8 cellular contexts compared by ENCODE assay signal in the genomic region with DNA sequence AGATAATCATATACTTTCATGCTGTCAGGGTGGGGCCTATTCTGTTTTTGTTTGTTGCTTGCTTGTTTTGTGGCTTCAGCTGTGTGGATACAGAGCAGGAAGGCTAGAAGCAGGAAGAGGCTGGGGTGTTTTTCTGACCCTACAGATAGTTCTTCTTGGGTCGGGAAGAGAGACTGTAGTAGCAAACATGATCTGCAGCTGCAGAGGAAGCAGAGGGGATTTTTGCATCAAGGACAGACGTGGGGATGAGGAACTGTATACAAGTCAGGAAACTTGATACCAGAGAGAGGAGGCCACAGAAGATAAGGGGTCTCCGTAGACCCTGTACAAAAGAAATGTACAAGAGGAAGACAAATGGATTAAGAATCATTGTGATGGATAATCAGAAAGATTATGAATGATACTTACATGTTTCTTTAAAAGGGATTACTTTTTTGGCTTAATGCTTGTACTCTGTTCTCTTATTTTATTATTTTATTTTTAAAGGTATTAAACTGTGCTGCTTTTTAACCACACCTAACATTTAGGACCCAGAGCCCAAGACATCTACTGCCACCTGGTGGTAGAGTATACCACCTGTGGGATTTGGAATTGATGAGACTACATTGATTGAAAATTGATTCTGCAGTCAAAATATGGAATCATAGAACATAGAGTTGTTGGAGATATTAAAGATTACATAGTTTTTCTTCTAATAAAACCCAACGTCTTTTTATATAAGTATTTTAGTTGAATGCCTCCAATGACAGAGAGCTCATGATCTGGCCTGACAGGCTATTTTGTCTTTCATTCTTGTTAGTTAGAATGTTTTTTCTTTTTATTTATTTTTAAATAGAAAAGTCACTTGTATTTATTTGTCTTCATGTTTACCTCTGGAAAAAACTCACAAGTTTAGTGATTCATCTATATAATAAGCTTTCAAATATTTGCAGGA. TPM values are rescaled to one million over a fixed set of nuclear protein-coding genes. Genes with fewer than 3 reads are reported as not detected.
DNase-seq lines count a peak whose midpoint lies in the region; ATAC-seq and TF ChIP-seq lines count a peak whose summit lies in the region.

No MANE protein-coding gene starts in this region.

- no peaks in the 10 kb centered on the region for H3K36me3 ChIP-seq in Loucy (ENCODE audit: insufficient read depth, low read length)
- no peaks in the 10 kb centered on the region for H3K36me3 ChIP-seq in SU-DHL-6 (ENCODE audit: low read length)
- no peaks in the 10 kb centered on the region for H3K36me3 ChIP-seq in gastrocnemius medialis

- H3K9me3 ChIP-seq in Loucy (ENCODE audit: insufficient read depth, low read depth, low read length) (no peaks in the 10 kb centered on the region), SU-DHL-6 (ENCODE audit: insufficient read depth, low read length) (no peaks in the 10 kb centered on the region), gastrocnemius medialis (no peaks in the 10 kb centered on the region)

- H3K79me2 ChIP-seq in Loucy (ENCODE audit: insufficient read depth, low read length) (no peaks in the 10 kb centered on the region), SU-DHL-6 (ENCODE audit: insufficient read depth, low read length) (no peaks in the 10 kb centered on the region)

- no peak for TF ChIP-seq POLR2A in gastrocnemius medialis (IDR thresholded peaks at IDR 0.05)

- H3K4me2 ChIP-seq in Loucy (ENCODE audit: low read depth, low read length, poor library complexity, severe bottlenecking) (no peak overlapping the region), SU-DHL-6 (ENCODE audit: low read depth, low read length, poor library complexity, severe bottlenecking) (no peak overlapping the region)

- no peaks in the 10 kb centered on the region for H3K27me3 ChIP-seq in Loucy (ENCODE audit: insufficient read depth, low read length, poor library complexity, severe bottlenecking)
- H3K27me3 ChIP-seq in SU-DHL-6 (ENCODE audit: low read length): no peaks in the 10 kb centered on the region
- H3K27me3 ChIP-seq in gastrocnemius medialis: no peaks in the 10 kb centered on the region

- H3K4me1 Mint-ChIP-seq in activated CD4-positive, alpha-beta T cell treated with anti-CD3 and anti-CD28 coated beads for 36 hours: no peaks in the 10 kb centered on the region

- H3K36me3 Mint-ChIP-seq in activated CD4-positive, alpha-beta T cell treated with anti-CD3 and anti-CD28 coated beads for 36 hours (ENCODE audit: low read depth): no peaks in the 10 kb centered on the region

- H3K27me3 Mint-ChIP-seq in activated CD4-positive, alpha-beta T cell treated with anti-CD3 and anti-CD28 coated beads for 36 hours: peaks cover 14% of the 10 kb centered on the region

- CTCF ChIA-PET in activated CD4-positive, alpha-beta T cell treated with anti-CD3 and anti-CD28 coated beads for 36 hours (lab: Charles Lee): interaction anchor here (0.7 to 1.9 kb wide), 9 partner anchors 11 to 471 kb away, joined by 3 to 6 read pairs (median 4); partner anchors contain the start of gene KALRN

- H3K4me3 Mint-ChIP-seq in activated CD4-positive, alpha-beta T cell treated with anti-CD3 and anti-CD28 coated beads for 36 hours: no peak overlapping the region

- H3K27ac ChIP-seq in SU-DHL-6 (ENCODE audit: low read depth, low read length) (no peak overlapping the region), gastrocnemius medialis (peak overlapping the region in 2 of 4 donors; percentile 13 to 42)

- H3K4me3 ChIP-seq in Loucy (ENCODE audit: low read length, poor library complexity, severe bottlenecking): no peak overlapping the region
- no peak overlapping the region for H3K4me3 ChIP-seq in SU-DHL-6 (ENCODE audit: insufficient read depth, low read length, poor library complexity, severe bottlenecking)
- H3K4me3 ChIP-seq in gastrocnemius medialis: no peak overlapping the region

- peak; percentile 28 for DNase-seq in activated CD4-positive, alpha-beta T cell treated with anti-CD3 and anti-CD28 coated beads for 36 hours
- no peak for DNase-seq in activated CD4-positive, alpha-beta T cell treated with anti-CD3 and anti-CD28 coated beads for 1 hour
- DNase-seq in globus pallidus (ENCODE audit: low spot score): peak; percentile 16
- DNase-seq in gastrocnemius medialis: no peak
- DNase-seq in activated T-cell treated with anti-CD3 and anti-CD28 coated beads, Interleukin-2, amount 50 U/mL, for 1 hour: no peak

- peaks cover 13% of the 10 kb centered on the region for H3K4me1 ChIP-seq in Loucy (ENCODE audit: insufficient read depth, low read length, poor library complexity, severe bottlenecking)
- peaks cover 10 to 30% of the 10 kb centered on the region in 2 donors for H3K4me1 ChIP-seq in gastrocnemius medialis

- H3F3A ChIP-seq in Loucy (ENCODE audit: low read depth) (no peaks in the 10 kb centered on the region), SU-DHL-6 (ENCODE audit: insufficient read depth) (no peaks in the 10 kb centered on the region)

- no peak overlapping the region for H3K27ac Mint-ChIP-seq in activated CD4-positive, alpha-beta T cell treated with anti-CD3 and anti-CD28 coated beads for 36 hours

- intact Hi-C loops in activated CD4-positive, alpha-beta T cell treated with anti-CD3 and anti-CD28 coated beads for 36 hours (cut with DNase I, micrococcal nuclease): loop anchor here (1.0 to 5.0 kb wide), 3 partner anchors 62 to 389 kb away; no protein-coding TSS in a partner anchor
- intact Hi-C loops in gastrocnemius medialis (cut with DNase I; ENCODE audit: low total_unique reads): loop anchor here (1.0 to 2.0 kb wide), 2 partner anchors 46 to 63 kb away; partner anchors contain the start of gene KALRN

- in situ Hi-C loops in gastrocnemius medialis (cut with MboI; ENCODE audit: low sequenced_read_pairs in 4 of 4): loop anchor here in 2 of 4 donors (5.0 to 10.0 kb wide), 2 partner anchors 54 to 57 kb away; no protein-coding TSS in a partner anchor

- TF ChIP-seq CTCF in Loucy (conservative IDR thresholded peaks at IDR 0.05; ENCODE audit: low read length): peak; percentile 77
- TF ChIP-seq CTCF in SU-DHL-6 (IDR thresholded peaks at IDR 0.05; ENCODE audit: insufficient read depth, low read length, poor library complexity, severe bottlenecking): peak; percentile 76
- peak; percentile 53 to 79 (median 61) for TF ChIP-seq CTCF in gastrocnemius medialis (IDR thresholded peaks at IDR 0.05 in 4 of 5, conservative IDR thresholded peaks at IDR 0.05 in 1 of 5)

- no peak for ATAC-seq in activated CD4-positive, alpha-beta T cell treated with anti-CD3 and anti-CD28 coated beads for 36 hours
- ATAC-seq in gastrocnemius medialis (no peak), GM19463 (IDR thresholded peaks at IDR 0.05; ENCODE audit: unreplicated experiment) (no peak)

- H3K9me2 ChIP-seq in Loucy (replicated peaks; ENCODE audit: low read depth, low read length): no peaks in the 10 kb centered on the region
- H3K9me2 ChIP-seq in SU-DHL-6 (replicated peaks; ENCODE audit: insufficient read depth, low read length): no peaks in the 10 kb centered on the region

- POLR2A ChIA-PET in activated CD4-positive, alpha-beta T cell treated with anti-CD3 and anti-CD28 coated beads for 36 hours (lab: Charles Lee): no interaction called here

- H3K9me3 Mint-ChIP-seq in activated CD4-positive, alpha-beta T cell treated with anti-CD3 and anti-CD28 coated beads for 36 hours (ENCODE audit: low read depth): no peaks in the 10 kb centered on the region

- H3K9ac ChIP-seq in Loucy (ENCODE audit: low read depth, low read length, poor library complexity, severe bottlenecking): no peak overlapping the region
- H3K9ac ChIP-seq in SU-DHL-6 (ENCODE audit: low read length): no peak overlapping the region

- no peaks in the 10 kb centered on the region for H4K20me1 ChIP-seq in Loucy (ENCODE audit: insufficient read depth, low read length, poor library complexity, severe bottlenecking)
- H4K20me1 ChIP-seq in SU-DHL-6 (ENCODE audit: low read depth, low read length): no peaks in the 10 kb centered on the region

- H2AFZ ChIP-seq in Loucy (ENCODE audit: low read length) (no peak overlapping the region), SU-DHL-6 (ENCODE audit: low read depth, low read length, severe bottlenecking) (no peak overlapping the region)

RNA-seq across cellular contexts. Expression of gene KALRN, which starts 46.1 kb away (rescaled TPM):
- 1 to 10 TPM; 2.1 to 2.5 TPM for total RNA-seq in activated CD4-positive, alpha-beta T cell treated with anti-CD3 and anti-CD28 coated beads for 36 hours
- total RNA-seq in gastrocnemius medialis: 10 to 100 TPM; 25.4 to 47.0 (median 30.7) TPM

Comparison
In these comparisons a context has a peak if more than half of its experiments do, and no peak if none do; other contexts are left out.
1. DNase-seq: peak in activated CD4-positive, alpha-beta T cell treated with anti-CD3 and anti-CD28 coated beads for 36 hours (single experiment) and globus pallidus (single experiment); none in activated CD4-positive, alpha-beta T cell treated with anti-CD3 and anti-CD28 coated beads for 1 hour (single experiment), gastrocnemius medialis (0 of 2) and activated T-cell treated with anti-CD3 and anti-CD28 coated beads, Interleukin-2, amount 50 U/mL, for 1 hour (single experiment).
2. RNA of gene KALRN, which starts 46.1 kb away (total RNA-seq): 25.4 to 47.0 TPM in gastrocnemius medialis; 2.1 to 2.5 TPM in activated CD4-positive, alpha-beta T cell treated with anti-CD3 and anti-CD28 coated beads for 36 hours; every median in the first group is over 4 times any median in the second.
3. Peak in every context shown above with its lines, with median percentiles within 50 percentile points of each other: CTCF ChIP-seq.